ENCODE assay signal across 8 cellular contexts in genomic region chr12:1797011-1797901, GRCh38. TPM values are rescaled to one million over a fixed set of nuclear protein-coding genes. Genes with fewer than 3 reads are reported as not detected.
DNase-seq lines count a peak whose midpoint lies in the region; ATAC-seq and TF ChIP-seq lines count a peak whose summit lies in the region.

No MANE protein-coding gene starts in this region.

- H3K4me1 ChIP-seq in IMR-90 (ENCODE audit: control insufficient read depth, insufficient read depth, low read length), result peaks cover 4% of the 10 kb centered on the region; the same call in 1 of the 2 replicates
- H3K4me1 ChIP-seq in skeletal muscle satellite cell (ENCODE audit: control insufficient read depth, insufficient read depth, low read length), result peaks cover 25% of the 10 kb centered on the region

- peak overlapping the region; percentile 98 for H2AFZ ChIP-seq in IMR-90 (replicated peaks; ENCODE audit: low read length, poor library complexity)

- H2AK9ac ChIP-seq in IMR-90 (replicated peaks; ENCODE audit: low read depth, low read length, poor library complexity), result peak overlapping the region; percentile 42

- intact Hi-C loops in IMR-90 (cut with micrococcal nuclease), result loop anchor here (5.0 kb wide), 1 partner anchor 255 kb away; the partner anchor contains the start of gene CACNA1C

- POLR2A ChIA-PET in IMR-90 (lab: Charles Lee; ENCODE audit: unreplicated experiment), result no interaction called here

- TF ChIP-seq POLR2A in IMR-90 (IDR thresholded peaks at IDR 0.05; ENCODE audit: low read depth, low read length), result no peak

- H3K18ac ChIP-seq in IMR-90 (ENCODE audit: low read depth, low read length), result no peak overlapping the region

- H4K20me1 ChIP-seq in IMR-90 (ENCODE audit: insufficient read depth, low read length), result no peaks in the 10 kb centered on the region

- H3K27ac ChIP-seq in IMR-90 (ENCODE audit: insufficient read depth, low read length), result no peak overlapping the region

- H3K27me3 ChIP-seq in IMR-90 (ENCODE audit: control insufficient read depth, insufficient read depth, low read length), result no peaks in the 10 kb centered on the region; the same call in 1 of the 2 replicates
- H3K27me3 ChIP-seq in skeletal muscle satellite cell (ENCODE audit: control insufficient read depth, insufficient read depth, low read length), result no peaks in the 10 kb centered on the region

- H2BK5ac ChIP-seq in IMR-90 (ENCODE audit: low read depth, low read length, poor library complexity, severe bottlenecking), result no peak overlapping the region

- DNase-seq in IMR-90, result no peak
- peak; percentile 57 for DNase-seq in activated T-helper 1 cell treated with Interleukin-2 at 50 U/mL for 16 hours (ENCODE audit: low read depth)
- DNase-seq in germinal center (ENCODE audit: low spot score), result peak; percentile 64
- DNase-seq in cerebellum (ENCODE audit: low spot score), result no peak

- peaks cover 4% of the 10 kb centered on the region; the same call in 1 of the 2 replicates for H3K9me1 ChIP-seq in IMR-90 (ENCODE audit: insufficient read depth, low read length)

- H2BK20ac ChIP-seq in IMR-90 (ENCODE audit: low read depth, low read length), result no peak overlapping the region

- no peak for TF ChIP-seq RAD21 in IMR-90 (IDR thresholded peaks at IDR 0.05; ENCODE audit: low read length)

- 43% methylated on average over 19 of the region's 71 CpGs; no CpG with 5 or more reads in 1 of the 2 experiments for WGBS in IMR-90 (ENCODE audit: extremely low coverage in 2 of 2, insufficient read length in 1 of 2), 2 experiments

- in situ Hi-C loops in IMR-90 (cut with MboI; ENCODE audit: low sequenced_read_pairs), result no loop called here

- ATAC-seq in GM18498 (IDR thresholded peaks at IDR 0.05; ENCODE audit: unreplicated experiment) (peak; percentile 9), IMR-90 (ENCODE audit: low read depth) (no peak), GM21390 (IDR thresholded peaks at IDR 0.05; ENCODE audit: unreplicated experiment) (no peak), HG03097 (IDR thresholded peaks at IDR 0.05; ENCODE audit: low FRiP score, unreplicated experiment) (no peak)

- no peak overlapping the region for H4K5ac ChIP-seq in IMR-90 (ENCODE audit: low read depth, low read length)

- dilution Hi-C loops in IMR-90 (cut with HindIII; ENCODE audit: low sequenced_read_pairs, unreplicated experiment), result no loop called here

- H3K9me3 ChIP-seq in IMR-90 (ENCODE audit: control insufficient read depth, insufficient read depth, low read length) (no peaks in the 10 kb centered on the region), skeletal muscle satellite cell (replicated peaks; ENCODE audit: low read length) (no peaks in the 10 kb centered on the region)

- no peak overlapping the region; the same call in 1 of the 2 replicates for H3K14ac ChIP-seq in IMR-90 (replicated peaks; ENCODE audit: low read depth, low read length)

- BruUV-seq in IMR-90 (replicated peaks; lab: Mats Ljungman, UMichigan), result no TSS peak

- no peak overlapping the region for H2AK5ac ChIP-seq in IMR-90 (ENCODE audit: low read depth, low read length)

- H3K4me3 ChIP-seq in IMR-90 (ENCODE audit: insufficient read depth, low read depth, low read length) (no peak overlapping the region), skeletal muscle satellite cell (ENCODE audit: low read length) (peak overlapping the region; percentile 73)

- peak overlapping the region; percentile 28 to 51; a peak in 2 of 4 replicates for H4K8ac ChIP-seq in IMR-90 (ENCODE audit: low read depth in 2 of 2, low read length in 2 of 2)

- CTCF ChIA-PET in IMR-90 (lab: Yijun Ruan, JAX), result no interaction called here

- H2BK120ac ChIP-seq in IMR-90 (ENCODE audit: low read depth, low read length), result no peak overlapping the region

- no peak overlapping the region for H3K4ac ChIP-seq in IMR-90 (ENCODE audit: low read depth, low read length)

- H4K91ac ChIP-seq in IMR-90 (ENCODE audit: insufficient read depth, low read depth, low read length), result no peak overlapping the region

- no peak overlapping the region for H3K4me2 ChIP-seq in IMR-90 (ENCODE audit: low read depth, low read length)
- peak overlapping the region; percentile 93 for H3K4me2 ChIP-seq in skeletal muscle satellite cell (ENCODE audit: low read length)

- 0 out of 4 replicates have a peak, but pooled peaks cover 0 to 3% of the 10 kb centered on the region in 2 experiments for H3K79me1 ChIP-seq in IMR-90 (ENCODE audit: low read depth in 1 of 2, low read length in 2 of 2)

- H3K23ac ChIP-seq in IMR-90 (ENCODE audit: low read depth, low read length), result no peak overlapping the region

- no peak overlapping the region for H2BK15ac ChIP-seq in IMR-90 (ENCODE audit: low read depth, low read length)

- H3K56ac ChIP-seq in IMR-90 (ENCODE audit: extremely low read depth, insufficient read depth, low read length), result no peak overlapping the region

- H3K9ac ChIP-seq in IMR-90 (ENCODE audit: low read depth, low read length) (no peak overlapping the region), skeletal muscle satellite cell (ENCODE audit: low read depth, low read length) (peak overlapping the region; percentile 79)

- H3K36me3 ChIP-seq in IMR-90 (ENCODE audit: control insufficient read depth, insufficient read depth, low read length), result no peaks in the 10 kb centered on the region
- H3K36me3 ChIP-seq in skeletal muscle satellite cell (ENCODE audit: insufficient read depth, low read length), result no peaks in the 10 kb centered on the region

- TF ChIP-seq CTCF in IMR-90 (conservative IDR thresholded peaks at IDR 0.05; ENCODE audit: low read depth, low read length), result no peak

TF ChIP-seq in IMR-90, 13 proteins besides CTCF, POLR2A, EP300 and RAD21:
- TF ChIP-seq SMC3 (IDR thresholded peaks at IDR 0.05; ENCODE audit: low read depth, low read length) (no peak), BHLHE40 (IDR thresholded peaks at IDR 0.05; ENCODE audit: low read depth, low read length) (no peak), MXI1 (IDR thresholded peaks at IDR 0.05; ENCODE audit: borderline replicate concordance, low read depth, low read length) (no peak), MAZ (IDR thresholded peaks at IDR 0.05; ENCODE audit: borderline replicate concordance, low read depth, low read length) (no peak), RCOR1 (IDR thresholded peaks at IDR 0.05; ENCODE audit: insufficient replicate concordance, low read length) (no peak), CHD1 (IDR thresholded peaks at IDR 0.05; ENCODE audit: low read depth, low read length) (no peak), RFX5 (IDR thresholded peaks at IDR 0.05; ENCODE audit: low read depth, low read length) (no peak), CEBPB (IDR thresholded peaks at IDR 0.05; ENCODE audit: low read depth, low read length) (no peak), NFE2L2 (IDR thresholded peaks at IDR 0.05; ENCODE audit: low read depth, low read length) (no peak), FOS (IDR thresholded peaks at IDR 0.05; ENCODE audit: low read depth, low read length) (no peak), MAFK (IDR thresholded peaks at IDR 0.05; ENCODE audit: low read depth, low read length) (no peak)
- TF ChIP-seq, protein P1, sequence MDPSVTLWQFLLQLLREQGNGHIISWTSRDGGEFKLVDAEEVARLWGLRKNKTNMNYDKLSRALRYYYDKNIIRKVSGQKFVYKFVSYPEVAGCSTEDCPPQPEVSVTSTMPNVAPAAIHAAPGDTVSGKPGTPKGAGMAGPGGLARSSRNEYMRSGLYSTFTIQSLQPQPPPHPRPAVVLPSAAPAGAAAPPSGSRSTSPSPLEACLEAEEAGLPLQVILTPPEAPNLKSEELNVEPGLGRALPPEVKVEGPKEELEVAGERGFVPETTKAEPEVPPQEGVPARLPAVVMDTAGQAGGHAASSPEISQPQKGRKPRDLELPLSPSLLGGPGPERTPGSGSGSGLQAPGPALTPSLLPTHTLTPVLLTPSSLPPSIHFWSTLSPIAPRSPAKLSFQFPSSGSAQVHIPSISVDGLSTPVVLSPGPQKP (IDR thresholded peaks at IDR 0.05; ENCODE audit: borderline replicate concordance, low read depth, low read length), result no peak
- TF ChIP-seq, protein P2, sequence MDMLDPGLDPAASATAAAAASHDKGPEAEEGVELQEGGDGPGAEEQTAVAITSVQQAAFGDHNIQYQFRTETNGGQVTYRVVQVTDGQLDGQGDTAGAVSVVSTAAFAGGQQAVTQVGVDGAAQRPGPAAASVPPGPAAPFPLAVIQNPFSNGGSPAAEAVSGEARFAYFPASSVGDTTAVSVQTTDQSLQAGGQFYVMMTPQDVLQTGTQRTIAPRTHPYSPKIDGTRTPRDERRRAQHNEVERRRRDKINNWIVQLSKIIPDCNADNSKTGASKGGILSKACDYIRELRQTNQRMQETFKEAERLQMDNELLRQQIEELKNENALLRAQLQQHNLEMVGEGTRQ (IDR thresholded peaks at IDR 0.05; ENCODE audit: low read depth, low read length), result no peak
TF ChIP-seq in IMR-90: peak in this region for 0.

RNA-seq across cellular contexts. Expression of gene LRTM2, which starts 23.1 kb away (rescaled TPM):
- total RNA-seq in IMR-90 (2012; rRNA removed) (not detected in 2 replicates), cerebellum (3.5 TPM)
- not detected in 2 replicates for polyA plus RNA-seq in IMR-90 (2012; rRNA removed)
- polyA plus RNA-seq in IMR-90 (2012; cell fraction: cytosol; rRNA removed), result not detected in 2 replicates
- not detected in 2 replicates for polyA plus RNA-seq in IMR-90 (2012; cell fraction: nucleus; rRNA removed; ENCODE audit: low replicate concordance)
- total RNA-seq in skeletal muscle satellite cell (2012; rRNA removed), result not detected in 2 replicates

Comparison
In these comparisons a context has a peak if more than half of its experiments do, and no peak if none do; other contexts are left out.
1. DNase-seq: peak in activated T-helper 1 cell treated with Interleukin-2 at 50 U/mL for 16 hours (single experiment) and germinal center (single experiment); none in IMR-90 (single experiment) and cerebellum (single experiment).